ENCODE assay signal across 15 cellular contexts in genomic region chr12:24127919-24128721, GRCh38.
DNase-seq lines count a peak whose midpoint lies in the region; ATAC-seq, FAIRE-seq and TF ChIP-seq lines count a peak whose summit lies in the region.
"Had no signal": no experiment of that assay in that cellular context is flagged by ENCODE, and none has a peak within 500 bp of the region (broad histone marks: within the 10 kb centered on the region; RNA-seq: fewer than 3 reads in every experiment).

No MANE protein-coding gene starts in this region.

- H3K9ac ChIP-seq in IMR-90 (ENCODE audit: low read depth, low read length) (no peak overlapping the region), neuronal stem cell (ENCODE audit: low read depth, low read length, poor library complexity) (no peak overlapping the region)
- H3K9ac ChIP-seq: parathyroid adenoma had no signal

- no peak overlapping the region for H4K8ac ChIP-seq in IMR-90 (ENCODE audit: low read depth in 2 of 2, low read length in 2 of 2)
- no peak overlapping the region for H4K8ac ChIP-seq in neuronal stem cell (ENCODE audit: low read depth, low read length)

- peaks cover 0 to 4% (median 2%) of the 10 kb centered on the region in 7 donors for H3K9me3 Mint-ChIP-seq in CD14-positive monocyte
- H3K9me3 Mint-ChIP-seq in activated CD4-positive, alpha-beta T cell treated with anti-CD3 and anti-CD28 coated beads, Interleukin-2, amount 10 ng/mL, durations not matched to agents 24 days and 14 days = no peaks in the 10 kb centered on the region

- H3K4ac ChIP-seq in IMR-90 (ENCODE audit: low read depth, low read length) = no peak overlapping the region
- no peak overlapping the region for H3K4ac ChIP-seq in neuronal stem cell (ENCODE audit: low read length)

- peak overlapping the region in 1 of 7 donors; percentile 5 for H3K27ac Mint-ChIP-seq in CD14-positive monocyte
- no peak overlapping the region for H3K27ac Mint-ChIP-seq in activated CD4-positive, alpha-beta T cell treated with anti-CD3 and anti-CD28 coated beads, Interleukin-2, amount 10 ng/mL, durations not matched to agents 24 days and 14 days

- POLR2A ChIA-PET in IMR-90 (lab: Charles Lee; ENCODE audit: unreplicated experiment) = no interaction called here

- no peak overlapping the region for H2BK12ac ChIP-seq in neuronal stem cell (ENCODE audit: low read length)

- H2BK15ac ChIP-seq in IMR-90 (ENCODE audit: low read depth, low read length) (no peak overlapping the region), neuronal stem cell (ENCODE audit: low read length) (no peak overlapping the region)

- H3K4me3 ChIP-seq in IMR-90 (ENCODE audit: insufficient read depth, low read depth, low read length) (no peak overlapping the region), neuronal stem cell (ENCODE audit: low read length in 2 of 2) (no peak overlapping the region)
- H3K4me3 ChIP-seq: colonic mucosa, left ventricle myocardium inferior had no signal

- H2BK5ac ChIP-seq in IMR-90 (ENCODE audit: low read depth, low read length, poor library complexity, severe bottlenecking) = no peak overlapping the region
- H2BK5ac ChIP-seq in neuronal stem cell (ENCODE audit: low read length) = no peak overlapping the region

- BruUV-seq in IMR-90 (replicated peaks; lab: Mats Ljungman, UMichigan) = no TSS peak

- H3K14ac ChIP-seq in IMR-90 (replicated peaks; ENCODE audit: low read depth, low read length) (0 out of 2 replicates have a peak overlapping the region, but pooled peaks have one; percentile 20), neuronal stem cell (ENCODE audit: low read length) (no peak overlapping the region)

- no peaks in the 10 kb centered on the region for H3K4me1 Mint-ChIP-seq in CD14-positive monocyte
- no peaks in the 10 kb centered on the region for H3K4me1 Mint-ChIP-seq in activated CD4-positive, alpha-beta T cell treated with anti-CD3 and anti-CD28 coated beads, Interleukin-2, amount 10 ng/mL, durations not matched to agents 24 days and 14 days

- no peaks in the 10 kb centered on the region for H3K27me3 ChIP-seq in IMR-90 (ENCODE audit: control insufficient read depth, insufficient read depth, low read length)
- H3K27me3 ChIP-seq in neuronal stem cell (ENCODE audit: control insufficient read depth in 3 of 3, insufficient read depth in 3 of 3, low read depth in 1 of 3, low read length in 3 of 3) = no peaks in the 10 kb centered on the region
- H3K27me3 ChIP-seq: colonic mucosa had no signal

- no peaks in the 10 kb centered on the region for H4K20me1 ChIP-seq in IMR-90 (ENCODE audit: insufficient read depth, low read length)

- peaks cover 0 to 2% of the 10 kb centered on the region in 2 experiments; a peak in 1 of 4 replicates for H3K79me1 ChIP-seq in IMR-90 (ENCODE audit: low read depth in 1 of 2, low read length in 2 of 2)
- no peaks in the 10 kb centered on the region for H3K79me1 ChIP-seq in neuronal stem cell (ENCODE audit: low read depth, low read length)

- no peak overlapping the region for H2BK20ac ChIP-seq in IMR-90 (ENCODE audit: low read depth, low read length)

- H2AFZ ChIP-seq in IMR-90 (replicated peaks; ENCODE audit: low read length, poor library complexity) = no peak overlapping the region
- H2AFZ ChIP-seq in neuronal stem cell (ENCODE audit: low read length) = no peak overlapping the region
- H2AFZ ChIP-seq: parathyroid adenoma had no signal

- H3K4me1 ChIP-seq in IMR-90 (ENCODE audit: control insufficient read depth, insufficient read depth, low read length) = peaks cover 2% of the 10 kb centered on the region; the same call in 1 of the 2 replicates
- H3K4me1 ChIP-seq in neuronal stem cell (ENCODE audit: control insufficient read depth in 2 of 2, insufficient read depth in 1 of 2, low read depth in 1 of 2, low read length in 2 of 2) = no peaks in the 10 kb centered on the region
- H3K4me1 ChIP-seq: colonic mucosa, left ventricle myocardium inferior, parathyroid adenoma had no signal

- dilution Hi-C loops in IMR-90 (cut with HindIII; ENCODE audit: low sequenced_read_pairs, unreplicated experiment) = no loop called here

- no peak for TF ChIP-seq RAD21 in IMR-90 (IDR thresholded peaks at IDR 0.05; ENCODE audit: low read length)

- no peak overlapping the region for H3K4me3 Mint-ChIP-seq in CD14-positive monocyte
- H3K4me3 Mint-ChIP-seq in activated CD4-positive, alpha-beta T cell treated with anti-CD3 and anti-CD28 coated beads, Interleukin-2, amount 10 ng/mL, durations not matched to agents 24 days and 14 days = no peak overlapping the region

- no peak overlapping the region for H4K5ac ChIP-seq in IMR-90 (ENCODE audit: low read depth, low read length)

- H2AK9ac ChIP-seq in IMR-90 (replicated peaks; ENCODE audit: low read depth, low read length, poor library complexity) = no peak overlapping the region

- H3K9me3 ChIP-seq in IMR-90 (ENCODE audit: control insufficient read depth, insufficient read depth, low read length) (no peaks in the 10 kb centered on the region), neuronal stem cell (replicated peaks in 1 of 2; ENCODE audit: control insufficient read depth in 2 of 2, insufficient read depth in 1 of 2, low read depth in 1 of 2, low read length in 2 of 2) (no peaks in the 10 kb centered on the region)
- H3K9me3 ChIP-seq: colonic mucosa, left ventricle myocardium inferior had no signal

- H4K91ac ChIP-seq in IMR-90 (ENCODE audit: insufficient read depth, low read depth, low read length) = no peak overlapping the region
- no peak overlapping the region for H4K91ac ChIP-seq in neuronal stem cell (ENCODE audit: low read depth, low read length, poor library complexity)

- H3K23ac ChIP-seq in IMR-90 (ENCODE audit: low read depth, low read length) = no peak overlapping the region
- H3K23ac ChIP-seq in neuronal stem cell (ENCODE audit: low read depth, low read length, poor library complexity) = no peak overlapping the region

- in situ Hi-C loops in IMR-90 (cut with MboI; ENCODE audit: low sequenced_read_pairs) = no loop called here

- no peaks in the 10 kb centered on the region for H3K27me3 Mint-ChIP-seq in CD14-positive monocyte (ENCODE audit: low read depth in 3 of 3)
- no peaks in the 10 kb centered on the region for H3K27me3 Mint-ChIP-seq in activated CD4-positive, alpha-beta T cell treated with anti-CD3 and anti-CD28 coated beads, Interleukin-2, amount 10 ng/mL, durations not matched to agents 24 days and 14 days

- no peak overlapping the region for H3K56ac ChIP-seq in IMR-90 (ENCODE audit: extremely low read depth, insufficient read depth, low read length)

- no peaks in the 10 kb centered on the region for H3K36me3 ChIP-seq in IMR-90 (ENCODE audit: control insufficient read depth, insufficient read depth, low read length)
- H3K36me3 ChIP-seq in neuronal stem cell (replicated peaks in 1 of 2; ENCODE audit: control insufficient read depth in 2 of 2, insufficient read depth in 2 of 2, low read length in 2 of 2) = no peaks in the 10 kb centered on the region
- H3K36me3 ChIP-seq: colonic mucosa, left ventricle myocardium inferior had no signal

- 100% methylated on average over 3 of the region's 9 CpGs; no CpG with 5 or more reads in 1 of the 2 experiments for WGBS in IMR-90 (ENCODE audit: extremely low coverage in 2 of 2, insufficient read length in 1 of 2), 2 experiments
- WGBS in neuronal stem cell (ENCODE audit: extremely low coverage in 2 of 2, insufficient read length in 2 of 2, insufficient replicate concordance in 1 of 2), 2 donors = no CpG with 5 or more reads among the region's 9 CpGs

- ATAC-seq in GM19468 (IDR thresholded peaks at IDR 0.05; ENCODE audit: extremely low read depth, unreplicated experiment) (peak; percentile 87), HG02938 (IDR thresholded peaks at IDR 0.05; ENCODE audit: unreplicated experiment) (peak; percentile 94), IMR-90 (ENCODE audit: low read depth) (no peak)

- peak; percentile 93 for FAIRE-seq in GM18507 (lab: Jason Lieb, UNC)
- FAIRE-seq: frontal cortex had no signal

- no peak for TF ChIP-seq CTCF in IMR-90 (conservative IDR thresholded peaks at IDR 0.05; ENCODE audit: low read depth, low read length)
- TF ChIP-seq CTCF in CD14-positive monocyte (IDR thresholded peaks at IDR 0.05) = no peak

- H3K18ac ChIP-seq in IMR-90 (ENCODE audit: low read depth, low read length) (no peak overlapping the region), neuronal stem cell (ENCODE audit: low read length) (no peak overlapping the region)

- H2AK5ac ChIP-seq in IMR-90 (ENCODE audit: low read depth, low read length) (no peak overlapping the region), neuronal stem cell (ENCODE audit: low read depth, low read length) (no peak overlapping the region)

- no peaks in the 10 kb centered on the region for H3K9me1 ChIP-seq in IMR-90 (ENCODE audit: insufficient read depth, low read length)

- H3K4me2 ChIP-seq in IMR-90 (ENCODE audit: low read depth, low read length) (no peak overlapping the region), neuronal stem cell (ENCODE audit: insufficient read depth, low read length, poor library complexity, severe bottlenecking) (no peak overlapping the region)

- H2BK120ac ChIP-seq in IMR-90 (ENCODE audit: low read depth, low read length) = no peak overlapping the region
- no peak overlapping the region for H2BK120ac ChIP-seq in neuronal stem cell (ENCODE audit: low read depth, low read length)

- DNase-seq in GM18507 (ENCODE audit: extremely low spot score, insufficient read length, low read depth) = peak; percentile 23
- no peak for DNase-seq in IMR-90
- DNase-seq in neuronal stem cell (ENCODE audit: low spot score) = no peak
- no peak for DNase-seq in AG20443 (ENCODE audit: low spot score)
- DNase-seq in CD14-positive monocyte (ENCODE audit: low spot score) = no peak
- no peak for DNase-seq in activated CD4-positive, alpha-beta T cell treated with anti-CD3 and anti-CD28 coated beads, Interleukin-2, amount 10 ng/mL, durations not matched to agents 24 days and 14 days
- DNase-seq: activated CD4-positive, alpha-beta T cell treated with anti-CD3 and anti-CD28 coated beads for 1 hour; colonic mucosa; left ventricle myocardium inferior; SIG-M5 had no signal

- TF ChIP-seq POLR2A in IMR-90 (IDR thresholded peaks at IDR 0.05; ENCODE audit: low read depth, low read length) = no peak

- H3K36me3 Mint-ChIP-seq in CD14-positive monocyte = no peaks in the 10 kb centered on the region
- H3K36me3 Mint-ChIP-seq in activated CD4-positive, alpha-beta T cell treated with anti-CD3 and anti-CD28 coated beads, Interleukin-2, amount 10 ng/mL, durations not matched to agents 24 days and 14 days (ENCODE audit: low read depth) = no peaks in the 10 kb centered on the region

- no peak overlapping the region for H3K27ac ChIP-seq in IMR-90 (ENCODE audit: insufficient read depth, low read length)
- H3K27ac ChIP-seq in neuronal stem cell (replicated peaks; ENCODE audit: low read length) = no peak overlapping the region
- H3K27ac ChIP-seq: C4-2B, colonic mucosa, left ventricle myocardium inferior, parathyroid adenoma had no signal

- CTCF ChIA-PET in IMR-90 (lab: Yijun Ruan, JAX) = no interaction called here

- intact Hi-C loops in IMR-90 (cut with micrococcal nuclease) = no loop called here
- intact Hi-C loops in CD14-positive monocyte (cut with micrococcal nuclease) = no loop called here
- intact Hi-C loops in activated CD4-positive, alpha-beta T cell treated with anti-CD3 and anti-CD28 coated beads, Interleukin-2, amount 10 ng/mL, durations not matched to agents 24 days and 14 days (cut with micrococcal nuclease) = no loop called here

TF ChIP-seq in IMR-90, 13 proteins besides CTCF, POLR2A, EP300 and RAD21 (continues in another document):
- TF ChIP-seq RCOR1 (IDR thresholded peaks at IDR 0.05; ENCODE audit: insufficient replicate concordance, low read length) (no peak), NFE2L2 (IDR thresholded peaks at IDR 0.05; ENCODE audit: low read depth, low read length) (no peak)
